1 cellular context compared by ENCODE assay signal in the genomic region with DNA sequence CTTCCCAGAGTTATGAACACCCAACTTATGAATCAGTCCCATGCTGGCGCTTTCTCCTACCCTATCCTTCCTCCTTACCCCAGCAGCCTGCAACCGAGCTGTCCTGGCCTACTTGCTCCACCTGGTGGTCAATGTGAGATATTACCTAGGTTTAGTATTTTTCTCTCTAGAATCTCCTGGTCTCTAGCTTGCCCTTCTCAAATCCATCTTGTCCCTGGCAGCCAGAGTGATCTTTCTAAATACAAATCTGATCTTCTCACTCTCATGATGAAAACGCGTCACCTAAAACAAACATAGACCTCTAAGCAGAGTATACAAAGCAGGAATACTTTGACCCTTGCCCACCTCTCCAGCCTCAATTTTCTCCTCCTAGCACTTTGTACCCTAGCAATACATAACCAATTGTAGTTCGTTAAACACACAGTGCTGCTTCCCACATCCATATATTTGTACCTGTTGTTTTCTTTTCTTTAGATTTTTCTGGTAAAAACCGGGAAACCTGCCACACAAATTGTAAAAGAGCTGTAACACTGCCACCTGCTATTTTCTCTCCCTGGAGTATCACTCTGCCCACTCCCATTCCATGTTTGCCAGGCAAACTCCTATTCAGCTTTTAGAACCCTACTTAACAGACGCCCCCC.
TF ChIP-seq lines count a peak whose summit lies in the region.

No MANE protein-coding gene starts in this region.

TF ChIP-seq in HepG2, 621 proteins besides CTCF, POLR2A, EP300 and RAD21 (continued from another document and continues in another):
- TF ChIP-seq ZMYM3 (CRISPR knock-in tag; IDR thresholded peaks at IDR 0.05) (peak; percentile 44; the same call in 1 of the 2 replicates), SMAD3 (CRISPR knock-in tag; IDR thresholded peaks at IDR 0.05) (peak; percentile 93), ZNF598 (CRISPR knock-in tag; IDR thresholded peaks at IDR 0.05; ENCODE audit: borderline replicate concordance) (no peak), REL (CRISPR knock-in tag; conservative IDR thresholded peaks at IDR 0.05) (0 out of 2 replicates have a peak, but pooled peaks have one; percentile 31), HMGA1 (CRISPR knock-in tag; conservative IDR thresholded peaks at IDR 0.05) (no peak), ZNF552 (CRISPR knock-in tag; IDR thresholded peaks at IDR 0.05; ENCODE audit: borderline replicate concordance) (no peak), ZNF850 (CRISPR knock-in tag; conservative IDR thresholded peaks at IDR 0.05) (no peak), MAF1 (CRISPR knock-in tag; IDR thresholded peaks at IDR 0.05; ENCODE audit: borderline replicate concordance) (no peak), MED1 (CRISPR knock-in tag; IDR thresholded peaks at IDR 0.05) (peak; percentile 92), ZNF724P (CRISPR knock-in tag; IDR thresholded peaks at IDR 0.05; ENCODE audit: borderline replicate concordance) (no peak), SALL1 (CRISPR knock-in tag; IDR thresholded peaks at IDR 0.05) (peak; percentile 86), BHLHE40 (IDR thresholded peaks at IDR 0.05; ENCODE audit: low read length) (peak; percentile 40; the same call in 1 of the 2 replicates), ZNF329 (CRISPR knock-in tag; IDR thresholded peaks at IDR 0.05; ENCODE audit: low read depth) (no peak), ZNF720 (CRISPR knock-in tag; IDR thresholded peaks at IDR 0.05) (no peak), CEBPG (CRISPR knock-in tag; IDR thresholded peaks at IDR 0.05) (peak; percentile 58), HMG20B (CRISPR knock-in tag; conservative IDR thresholded peaks at IDR 0.05) (peak; percentile 100), ZNF510 (CRISPR knock-in tag; IDR thresholded peaks at IDR 0.05; ENCODE audit: low read depth) (no peak), MAFG (CRISPR knock-in tag; IDR thresholded peaks at IDR 0.05) (no peak), NFKBIZ (CRISPR knock-in tag; IDR thresholded peaks at IDR 0.05) (peak; percentile 64; the same call in 1 of the 2 replicates), KLF6 (CRISPR knock-in tag; IDR thresholded peaks at IDR 0.05) (0 out of 2 replicates have a peak, but pooled peaks have one; percentile 69), SOX6 (IDR thresholded peaks at IDR 0.05) (no peak), SOX6 (CRISPR knock-in tag; IDR thresholded peaks at IDR 0.05) (peak; percentile 99), MXD4 (CRISPR knock-in tag; IDR thresholded peaks at IDR 0.05) (peak; percentile 78; the same call in 1 of the 2 replicates), SIX4 (CRISPR knock-in tag; IDR thresholded peaks at IDR 0.05) (peak; percentile 75; the same call in 1 of the 2 replicates), NFRKB (IDR thresholded peaks at IDR 0.05) (no peak), ZNF549 (CRISPR knock-in tag; IDR thresholded peaks at IDR 0.05) (no peak), SOX5 (CRISPR knock-in tag; IDR thresholded peaks at IDR 0.05; ENCODE audit: borderline replicate concordance) (peak; percentile 98), IRF2 (CRISPR knock-in tag; IDR thresholded peaks at IDR 0.05) (peak; percentile 64; the same call in 1 of the 2 replicates), GPN1 (CRISPR knock-in tag; IDR thresholded peaks at IDR 0.05; ENCODE audit: borderline replicate concordance) (no peak), TEAD3 (CRISPR knock-in tag; optimal IDR thresholded peaks at IDR 0.05; ENCODE audit: borderline replicate concordance) (peak; percentile 81), ZMAT3 (CRISPR knock-in tag; conservative IDR thresholded peaks at IDR 0.05) (0 out of 2 replicates have a peak, but pooled peaks have one; percentile 40)
- TF ChIP-seq, protein P1, sequence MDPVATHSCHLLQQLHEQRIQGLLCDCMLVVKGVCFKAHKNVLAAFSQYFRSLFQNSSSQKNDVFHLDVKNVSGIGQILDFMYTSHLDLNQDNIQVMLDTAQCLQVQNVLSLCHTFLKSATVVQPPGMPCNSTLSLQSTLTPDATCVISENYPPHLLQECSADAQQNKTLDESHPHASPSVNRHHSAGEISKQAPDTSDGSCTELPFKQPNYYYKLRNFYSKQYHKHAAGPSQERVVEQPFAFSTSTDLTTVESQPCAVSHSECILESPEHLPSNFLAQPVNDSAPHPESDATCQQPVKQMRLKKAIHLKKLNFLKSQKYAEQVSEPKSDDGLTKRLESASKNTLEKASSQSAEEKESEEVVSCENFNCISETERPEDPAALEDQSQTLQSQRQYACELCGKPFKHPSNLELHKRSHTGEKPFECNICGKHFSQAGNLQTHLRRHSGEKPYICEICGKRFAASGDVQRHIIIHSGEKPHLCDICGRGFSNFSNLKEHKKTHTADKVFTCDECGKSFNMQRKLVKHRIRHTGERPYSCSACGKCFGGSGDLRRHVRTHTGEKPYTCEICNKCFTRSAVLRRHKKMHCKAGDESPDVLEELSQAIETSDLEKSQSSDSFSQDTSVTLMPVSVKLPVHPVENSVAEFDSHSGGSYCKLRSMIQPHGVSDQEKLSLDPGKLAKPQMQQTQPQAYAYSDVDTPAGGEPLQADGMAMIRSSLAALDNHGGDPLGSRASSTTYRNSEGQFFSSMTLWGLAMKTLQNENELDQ (CRISPR knock-in tag; IDR thresholded peaks at IDR 0.05; ENCODE audit: borderline replicate concordance), result no peak
- TF ChIP-seq, protein P2, sequence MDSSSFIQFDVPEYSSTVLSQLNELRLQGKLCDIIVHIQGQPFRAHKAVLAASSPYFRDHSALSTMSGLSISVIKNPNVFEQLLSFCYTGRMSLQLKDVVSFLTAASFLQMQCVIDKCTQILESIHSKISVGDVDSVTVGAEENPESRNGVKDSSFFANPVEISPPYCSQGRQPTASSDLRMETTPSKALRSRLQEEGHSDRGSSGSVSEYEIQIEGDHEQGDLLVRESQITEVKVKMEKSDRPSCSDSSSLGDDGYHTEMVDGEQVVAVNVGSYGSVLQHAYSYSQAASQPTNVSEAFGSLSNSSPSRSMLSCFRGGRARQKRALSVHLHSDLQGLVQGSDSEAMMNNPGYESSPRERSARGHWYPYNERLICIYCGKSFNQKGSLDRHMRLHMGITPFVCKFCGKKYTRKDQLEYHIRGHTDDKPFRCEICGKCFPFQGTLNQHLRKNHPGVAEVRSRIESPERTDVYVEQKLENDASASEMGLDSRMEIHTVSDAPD (CRISPR knock-in tag; IDR thresholded peaks at IDR 0.05), result peak; percentile 54; the same call in 1 of the 2 replicates
- TF ChIP-seq, protein P3, sequence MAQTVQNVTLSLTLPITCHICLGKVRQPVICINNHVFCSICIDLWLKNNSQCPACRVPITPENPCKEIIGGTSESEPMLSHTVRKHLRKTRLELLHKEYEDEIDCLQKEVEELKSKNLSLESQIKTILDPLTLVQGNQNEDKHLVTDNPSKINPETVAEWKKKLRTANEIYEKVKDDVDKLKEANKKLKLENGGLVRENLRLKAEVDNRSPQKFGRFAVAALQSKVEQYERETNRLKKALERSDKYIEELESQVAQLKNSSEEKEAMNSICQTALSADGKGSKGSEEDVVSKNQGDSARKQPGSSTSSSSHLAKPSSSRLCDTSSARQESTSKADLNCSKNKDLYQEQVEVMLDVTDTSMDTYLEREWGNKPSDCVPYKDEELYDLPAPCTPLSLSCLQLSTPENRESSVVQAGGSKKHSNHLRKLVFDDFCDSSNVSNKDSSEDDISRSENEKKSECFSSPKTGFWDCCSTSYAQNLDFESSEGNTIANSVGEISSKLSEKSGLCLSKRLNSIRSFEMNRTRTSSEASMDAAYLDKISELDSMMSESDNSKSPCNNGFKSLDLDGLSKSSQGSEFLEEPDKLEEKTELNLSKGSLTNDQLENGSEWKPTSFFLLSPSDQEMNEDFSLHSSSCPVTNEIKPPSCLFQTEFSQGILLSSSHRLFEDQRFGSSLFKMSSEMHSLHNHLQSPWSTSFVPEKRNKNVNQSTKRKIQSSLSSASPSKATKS (CRISPR knock-in tag; IDR thresholded peaks at IDR 0.05), result no peak
- TF ChIP-seq, protein P4, sequence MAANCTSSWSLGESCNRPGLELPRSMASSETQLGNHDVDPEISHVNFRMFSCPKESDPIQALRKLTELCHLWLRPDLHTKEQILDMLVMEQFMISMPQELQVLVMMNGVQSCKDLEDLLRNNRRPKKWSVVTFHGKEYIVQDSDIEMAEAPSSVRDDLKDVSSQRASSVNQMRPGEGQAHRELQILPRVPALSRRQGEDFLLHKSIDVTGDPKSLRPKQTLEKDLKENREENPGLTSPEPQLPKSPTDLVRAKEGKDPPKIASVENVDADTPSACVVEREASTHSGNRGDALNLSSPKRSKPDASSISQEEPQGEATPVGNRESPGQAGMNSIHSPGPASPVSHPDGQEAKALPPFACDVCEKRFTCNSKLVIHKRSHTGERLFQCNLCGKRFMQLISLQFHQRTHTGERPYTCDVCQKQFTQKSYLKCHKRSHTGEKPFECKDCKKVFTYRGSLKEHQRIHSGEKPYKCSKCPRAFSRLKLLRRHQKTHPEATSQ (CRISPR knock-in tag; IDR thresholded peaks at IDR 0.05; ENCODE audit: borderline replicate concordance), result 0 out of 2 replicates have a peak, but pooled peaks have one; percentile 43
- TF ChIP-seq, protein P5, sequence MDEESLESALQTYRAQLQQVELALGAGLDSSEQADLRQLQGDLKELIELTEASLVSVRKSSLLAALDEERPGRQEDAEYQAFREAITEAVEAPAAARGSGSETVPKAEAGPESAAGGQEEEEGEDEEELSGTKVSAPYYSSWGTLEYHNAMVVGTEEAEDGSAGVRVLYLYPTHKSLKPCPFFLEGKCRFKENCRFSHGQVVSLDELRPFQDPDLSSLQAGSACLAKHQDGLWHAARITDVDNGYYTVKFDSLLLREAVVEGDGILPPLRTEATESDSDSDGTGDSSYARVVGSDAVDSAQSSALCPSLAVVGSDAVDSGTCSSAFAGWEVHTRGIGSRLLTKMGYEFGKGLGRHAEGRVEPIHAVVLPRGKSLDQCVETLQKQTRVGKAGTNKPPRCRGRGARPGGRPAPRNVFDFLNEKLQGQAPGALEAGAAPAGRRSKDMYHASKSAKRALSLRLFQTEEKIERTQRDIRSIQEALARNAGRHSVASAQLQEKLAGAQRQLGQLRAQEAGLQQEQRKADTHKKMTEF (CRISPR knock-in tag; IDR thresholded peaks at IDR 0.05), result peak; percentile 84
- TF ChIP-seq, protein P6, sequence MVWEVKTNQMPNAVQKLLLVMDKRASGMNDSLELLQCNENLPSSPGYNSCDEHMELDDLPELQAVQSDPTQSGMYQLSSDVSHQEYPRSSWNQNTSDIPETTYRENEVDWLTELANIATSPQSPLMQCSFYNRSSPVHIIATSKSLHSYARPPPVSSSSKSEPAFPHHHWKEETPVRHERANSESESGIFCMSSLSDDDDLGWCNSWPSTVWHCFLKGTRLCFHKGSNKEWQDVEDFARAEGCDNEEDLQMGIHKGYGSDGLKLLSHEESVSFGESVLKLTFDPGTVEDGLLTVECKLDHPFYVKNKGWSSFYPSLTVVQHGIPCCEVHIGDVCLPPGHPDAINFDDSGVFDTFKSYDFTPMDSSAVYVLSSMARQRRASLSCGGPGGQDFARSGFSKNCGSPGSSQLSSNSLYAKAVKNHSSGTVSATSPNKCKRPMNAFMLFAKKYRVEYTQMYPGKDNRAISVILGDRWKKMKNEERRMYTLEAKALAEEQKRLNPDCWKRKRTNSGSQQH (CRISPR knock-in tag; IDR thresholded peaks at IDR 0.05; ENCODE audit: low read depth), result peak; percentile 60; the same call in 1 of the 2 replicates
- TF ChIP-seq, protein P7, sequence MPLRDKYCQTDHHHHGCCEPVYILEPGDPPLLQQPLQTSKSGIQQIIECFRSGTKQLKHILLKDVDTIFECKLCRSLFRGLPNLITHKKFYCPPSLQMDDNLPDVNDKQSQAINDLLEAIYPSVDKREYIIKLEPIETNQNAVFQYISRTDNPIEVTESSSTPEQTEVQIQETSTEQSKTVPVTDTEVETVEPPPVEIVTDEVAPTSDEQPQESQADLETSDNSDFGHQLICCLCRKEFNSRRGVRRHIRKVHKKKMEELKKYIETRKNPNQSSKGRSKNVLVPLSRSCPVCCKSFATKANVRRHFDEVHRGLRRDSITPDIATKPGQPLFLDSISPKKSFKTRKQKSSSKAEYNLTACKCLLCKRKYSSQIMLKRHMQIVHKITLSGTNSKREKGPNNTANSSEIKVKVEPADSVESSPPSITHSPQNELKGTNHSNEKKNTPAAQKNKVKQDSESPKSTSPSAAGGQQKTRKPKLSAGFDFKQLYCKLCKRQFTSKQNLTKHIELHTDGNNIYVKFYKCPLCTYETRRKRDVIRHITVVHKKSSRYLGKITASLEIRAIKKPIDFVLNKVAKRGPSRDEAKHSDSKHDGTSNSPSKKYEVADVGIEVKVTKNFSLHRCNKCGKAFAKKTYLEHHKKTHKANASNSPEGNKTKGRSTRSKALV (CRISPR knock-in tag; IDR thresholded peaks at IDR 0.05), result no peak
- TF ChIP-seq, protein P8, sequence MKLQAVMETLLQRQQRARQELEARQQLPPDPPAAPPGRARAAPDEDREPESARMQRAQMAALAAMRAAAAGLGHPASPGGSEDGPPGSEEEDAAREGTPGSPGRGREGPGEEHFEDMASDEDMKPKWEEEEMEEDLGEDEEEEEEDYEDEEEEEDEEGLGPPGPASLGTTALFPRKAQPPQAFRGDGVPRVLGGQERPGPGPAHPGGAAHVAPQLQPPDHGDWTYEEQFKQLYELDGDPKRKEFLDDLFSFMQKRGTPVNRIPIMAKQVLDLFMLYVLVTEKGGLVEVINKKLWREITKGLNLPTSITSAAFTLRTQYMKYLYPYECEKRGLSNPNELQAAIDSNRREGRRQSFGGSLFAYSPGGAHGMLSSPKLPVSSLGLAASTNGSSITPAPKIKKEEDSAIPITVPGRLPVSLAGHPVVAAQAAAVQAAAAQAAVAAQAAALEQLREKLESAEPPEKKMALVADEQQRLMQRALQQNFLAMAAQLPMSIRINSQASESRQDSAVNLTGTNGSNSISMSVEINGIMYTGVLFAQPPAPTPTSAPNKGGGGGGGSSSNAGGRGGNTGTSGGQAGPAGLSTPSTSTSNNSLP (IDR thresholded peaks at IDR 0.05; ENCODE audit: low read depth, low read length), result peak; percentile 90; the same call in 1 of the 2 replicates
- TF ChIP-seq, protein P9, sequence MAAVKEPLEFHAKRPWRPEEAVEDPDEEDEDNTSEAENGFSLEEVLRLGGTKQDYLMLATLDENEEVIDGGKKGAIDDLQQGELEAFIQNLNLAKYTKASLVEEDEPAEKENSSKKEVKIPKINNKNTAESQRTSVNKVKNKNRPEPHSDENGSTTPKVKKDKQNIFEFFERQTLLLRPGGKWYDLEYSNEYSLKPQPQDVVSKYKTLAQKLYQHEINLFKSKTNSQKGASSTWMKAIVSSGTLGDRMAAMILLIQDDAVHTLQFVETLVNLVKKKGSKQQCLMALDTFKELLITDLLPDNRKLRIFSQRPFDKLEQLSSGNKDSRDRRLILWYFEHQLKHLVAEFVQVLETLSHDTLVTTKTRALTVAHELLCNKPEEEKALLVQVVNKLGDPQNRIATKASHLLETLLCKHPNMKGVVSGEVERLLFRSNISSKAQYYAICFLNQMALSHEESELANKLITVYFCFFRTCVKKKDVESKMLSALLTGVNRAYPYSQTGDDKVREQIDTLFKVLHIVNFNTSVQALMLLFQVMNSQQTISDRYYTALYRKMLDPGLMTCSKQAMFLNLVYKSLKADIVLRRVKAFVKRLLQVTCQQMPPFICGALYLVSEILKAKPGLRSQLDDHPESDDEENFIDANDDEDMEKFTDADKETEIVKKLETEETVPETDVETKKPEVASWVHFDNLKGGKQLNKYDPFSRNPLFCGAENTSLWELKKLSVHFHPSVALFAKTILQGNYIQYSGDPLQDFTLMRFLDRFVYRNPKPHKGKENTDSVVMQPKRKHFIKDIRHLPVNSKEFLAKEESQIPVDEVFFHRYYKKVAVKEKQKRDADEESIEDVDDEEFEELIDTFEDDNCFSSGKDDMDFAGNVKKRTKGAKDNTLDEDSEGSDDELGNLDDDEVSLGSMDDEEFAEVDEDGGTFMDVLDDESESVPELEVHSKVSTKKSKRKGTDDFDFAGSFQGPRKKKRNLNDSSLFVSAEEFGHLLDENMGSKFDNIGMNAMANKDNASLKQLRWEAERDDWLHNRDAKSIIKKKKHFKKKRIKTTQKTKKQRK (IDR thresholded peaks at IDR 0.05; ENCODE audit: low read length), result no peak
- TF ChIP-seq, protein P10, sequence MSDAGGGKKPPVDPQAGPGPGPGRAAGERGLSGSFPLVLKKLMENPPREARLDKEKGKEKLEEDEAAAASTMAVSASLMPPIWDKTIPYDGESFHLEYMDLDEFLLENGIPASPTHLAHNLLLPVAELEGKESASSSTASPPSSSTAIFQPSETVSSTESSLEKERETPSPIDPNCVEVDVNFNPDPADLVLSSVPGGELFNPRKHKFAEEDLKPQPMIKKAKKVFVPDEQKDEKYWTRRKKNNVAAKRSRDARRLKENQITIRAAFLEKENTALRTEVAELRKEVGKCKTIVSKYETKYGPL (CRISPR knock-in tag; IDR thresholded peaks at IDR 0.05), result no peak
